1 cellular context compared by ENCODE assay signal in the genomic region with DNA sequence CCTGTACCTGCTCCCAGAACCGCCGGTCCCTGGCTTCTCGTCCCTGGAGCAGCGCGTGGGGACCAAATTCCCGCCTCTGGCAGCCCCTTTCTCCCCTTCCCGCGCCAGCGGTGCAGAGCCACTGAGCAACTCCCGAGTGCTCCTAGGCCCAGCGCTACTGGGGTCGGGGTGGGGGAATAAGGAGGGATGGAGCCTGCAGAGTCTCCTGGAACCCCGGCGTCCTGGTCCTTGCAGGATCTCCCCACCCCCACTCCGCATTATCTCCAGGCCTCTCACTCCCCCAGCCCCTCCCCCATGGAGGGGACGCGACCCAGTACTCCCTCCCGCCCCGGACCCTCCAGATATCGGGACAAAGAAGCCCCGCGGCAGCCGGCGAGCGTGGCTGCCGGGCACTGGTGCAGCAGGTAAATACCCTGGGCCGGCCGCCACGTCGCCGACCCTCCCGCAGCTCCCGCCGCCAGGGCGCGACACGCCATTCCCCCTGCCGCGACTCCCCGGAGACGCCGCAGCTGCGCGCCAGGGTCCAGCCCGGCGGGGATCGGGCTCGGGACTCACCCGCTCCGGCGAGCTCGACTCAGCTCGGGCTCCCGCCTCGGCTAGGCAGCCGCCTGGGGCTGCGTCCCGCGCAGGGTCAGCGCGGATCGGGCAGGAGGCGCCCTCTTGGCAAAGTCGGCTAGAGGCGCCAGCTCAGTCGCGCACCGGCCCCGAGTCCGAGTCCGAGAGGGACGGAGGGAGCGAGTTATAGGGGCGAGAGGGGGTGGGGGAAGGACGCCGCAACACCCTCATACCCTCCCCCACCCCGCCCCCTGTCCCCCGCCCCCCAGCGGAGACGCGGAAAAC.
A peak's percentile ranks its signal among the peaks of the same experiment; 100 is the strongest.
TF ChIP-seq lines count a peak whose summit lies in the region.

No MANE protein-coding gene starts in this region.

TF ChIP-seq in WTC11, 78 proteins besides CTCF, POLR2A, EP300 and RAD21 (continued from another document):
- TF ChIP-seq, protein P1, sequence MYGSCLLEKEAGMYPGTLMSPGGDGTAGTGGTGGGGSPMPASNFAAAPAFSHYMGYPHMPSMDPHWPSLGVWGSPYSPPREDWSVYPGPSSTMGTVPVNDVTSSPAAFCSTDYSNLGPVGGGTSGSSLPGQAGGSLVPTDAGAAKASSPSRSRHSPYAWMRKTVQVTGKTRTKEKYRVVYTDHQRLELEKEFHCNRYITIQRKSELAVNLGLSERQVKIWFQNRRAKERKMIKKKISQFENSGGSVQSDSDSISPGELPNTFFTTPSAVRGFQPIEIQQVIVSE (CRISPR knock-in tag; IDR thresholded peaks at IDR 0.05; ENCODE audit: borderline replicate concordance), result no peak
- TF ChIP-seq ZNF281 (CRISPR knock-in tag; IDR thresholded peaks at IDR 0.05) (no peak), NFE2L1 (CRISPR knock-in tag; IDR thresholded peaks at IDR 0.05) (0 out of 2 replicates have a peak, but pooled peaks have one; percentile 13), MYBL2 (CRISPR knock-in tag; IDR thresholded peaks at IDR 0.05) (0 out of 2 replicates have a peak, but pooled peaks have one; percentile 51), ZBTB43 (CRISPR knock-in tag; IDR thresholded peaks at IDR 0.05) (no peak), CREM (CRISPR knock-in tag; IDR thresholded peaks at IDR 0.05) (0 out of 2 replicates have a peak, but pooled peaks have one; percentile 62), E2F5 (CRISPR knock-in tag; IDR thresholded peaks at IDR 0.05) (peak; percentile 29; the same call in 1 of the 2 replicates), ZNF138 (CRISPR knock-in tag; conservative IDR thresholded peaks at IDR 0.05) (0 out of 2 replicates have a peak, but pooled peaks have one; percentile 18)
- TF ChIP-seq, protein P2, sequence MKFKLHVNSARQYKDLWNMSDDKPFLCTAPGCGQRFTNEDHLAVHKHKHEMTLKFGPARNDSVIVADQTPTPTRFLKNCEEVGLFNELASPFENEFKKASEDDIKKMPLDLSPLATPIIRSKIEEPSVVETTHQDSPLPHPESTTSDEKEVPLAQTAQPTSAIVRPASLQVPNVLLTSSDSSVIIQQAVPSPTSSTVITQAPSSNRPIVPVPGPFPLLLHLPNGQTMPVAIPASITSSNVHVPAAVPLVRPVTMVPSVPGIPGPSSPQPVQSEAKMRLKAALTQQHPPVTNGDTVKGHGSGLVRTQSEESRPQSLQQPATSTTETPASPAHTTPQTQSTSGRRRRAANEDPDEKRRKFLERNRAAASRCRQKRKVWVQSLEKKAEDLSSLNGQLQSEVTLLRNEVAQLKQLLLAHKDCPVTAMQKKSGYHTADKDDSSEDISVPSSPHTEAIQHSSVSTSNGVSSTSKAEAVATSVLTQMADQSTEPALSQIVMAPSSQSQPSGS (CRISPR knock-in tag; IDR thresholded peaks at IDR 0.05; ENCODE audit: borderline replicate concordance, low read depth), result no peak
